Comparison of ENCODE assay signal across 12 cellular contexts in genomic region chr15:90160781-90161727, GRCh38. TPM values are rescaled to one million over a fixed set of nuclear protein-coding genes. Genes with fewer than 3 reads are reported as not detected.
DNase-seq lines count a peak whose midpoint lies in the region; ATAC-seq, FAIRE-seq and TF ChIP-seq lines count a peak whose summit lies in the region.
"Had no signal": no experiment of that assay in that cellular context is flagged by ENCODE, and none has a peak within 500 bp of the region (broad histone marks: within the 10 kb centered on the region; RNA-seq: fewer than 3 reads in every experiment).

No MANE protein-coding gene starts in this region.

- no peaks in the 10 kb centered on the region for H3K36me3 ChIP-seq in bronchial epithelial cell (ENCODE audit: control insufficient read depth, insufficient read depth, low read length)
- no peaks in the 10 kb centered on the region for H3K36me3 ChIP-seq in pancreas
- H3K36me3 ChIP-seq: adrenal gland had no signal

- FAIRE-seq in bronchial epithelial cell (lab: Jason Lieb, UNC) (no peak), pancreas (lab: Jason Lieb, UNC) (no peak), H54 (lab: Jason Lieb, UNC) (no peak)

- 24 to 26% methylated on average over 14 of the region's 14 CpGs for WGBS in pancreas, 2 donors

- TF ChIP-seq POLR2A in H54 (IDR thresholded peaks at IDR 0.05; ENCODE audit: low read depth, low read length) = no peak

- peak overlapping the region; percentile 52 to 88 (median 70) for H3K27ac ChIP-seq in pancreas
- H3K27ac ChIP-seq: adrenal gland, testis had no signal

- H3K4me1 ChIP-seq in pancreas = peaks cover 32 to 41% (median 33%) of the 10 kb centered on the region in 3 donors

- intact Hi-C loops in pancreas (cut with DNase I) = loop anchor here in 1 of 3 donors (5.0 kb wide), 1 partner anchor 66 kb away; no protein-coding TSS in a partner anchor

- peak; percentile 48 to 61 (median 56) for ATAC-seq in pancreas
- no peak for ATAC-seq in HG02623 (IDR thresholded peaks at IDR 0.05; ENCODE audit: unreplicated experiment)

- H3K27me3 ChIP-seq in bronchial epithelial cell (ENCODE audit: control insufficient read depth, insufficient read depth, low read length) = no peaks in the 10 kb centered on the region
- H3K27me3 ChIP-seq in pancreas = no peaks in the 10 kb centered on the region
- H3K27me3 ChIP-seq: adrenal gland, testis had no signal

- TF ChIP-seq CTCF in bronchial epithelial cell (IDR thresholded peaks at IDR 0.05; ENCODE audit: insufficient read depth, low read length, severe bottlenecking) = no peak
- no peak for TF ChIP-seq CTCF in pancreas (IDR thresholded peaks at IDR 0.05)

- no peak overlapping the region for H3K4me3 ChIP-seq in bronchial epithelial cell (ENCODE audit: low read depth, low read length)
- no peak overlapping the region for H3K4me3 ChIP-seq in pancreas
- H3K4me3 ChIP-seq: adrenal gland, testis had no signal

- no peaks in the 10 kb centered on the region for H3K9me3 ChIP-seq in pancreas
- H3K9me3 ChIP-seq: adrenal gland, testis had no signal

- DNase-seq in DMS53 treated with DMSO at 0.1 percent for 48 hours (lab: John Stamatoyannopoulos, UW; ENCODE audit: unreplicated experiment) (peak; percentile 91), NCI-H2171 treated with DMSO at 0.1 percent for 48 hours (lab: John Stamatoyannopoulos, UW) (peak; percentile 75), bronchial epithelial cell (ENCODE audit: low read depth) (peak; percentile 72), pancreas (peak; percentile 87 to 95 (median 92)), HK-2 (ENCODE audit: unreplicated experiment) (no peak), H54 (ENCODE audit: insufficient read length, low spot score) (no peak), SW 1271 (lab: John Stamatoyannopoulos, UW) (no peak)
- DNase-seq: activated CD4-positive, alpha-beta T cell treated with anti-CD3 and anti-CD28 coated beads for 4 hours; adrenal gland; CD4-positive, CD25-positive, alpha-beta regulatory T cell; testis had no signal

RNA-seq across cellular contexts. Expression of gene SEMA4B, which starts 40.1 kb away (rescaled TPM):
- total RNA-seq in bronchial epithelial cell = 90.6 and 156 TPM in 2 replicates
- 10 to 100 TPM; 33.1 to 63.9 (median 38.4) TPM for total RNA-seq in pancreas
- polyA plus RNA-seq in pancreas = 10 to 100 TPM; 32.5 to 39.3 TPM

RNA-seq across cellular contexts. Expression of gene IDH2, which starts 58.8 kb away (rescaled TPM):
- 29.5 and 59.0 TPM in 2 replicates for total RNA-seq in bronchial epithelial cell
- 100 to 1,000 TPM; 107 to 128 (median 114) TPM for total RNA-seq in pancreas
- 10 to 100 TPM; 53.6 to 55.7 TPM for polyA plus RNA-seq in pancreas

Comparison
In these comparisons a context has a peak if more than half of its experiments do, and no peak if none do; other contexts are left out.
1. DNase-seq: peak in DMS53 treated with DMSO at 0.1 percent for 48 hours (single experiment), NCI-H2171 treated with DMSO at 0.1 percent for 48 hours (single experiment), bronchial epithelial cell (single experiment) and pancreas (6 of 6); none in HK-2 (single experiment), H54 (single experiment) and SW 1271 (0 of 2).